ENCODE assay signal across 30 cellular contexts in the genomic region with DNA sequence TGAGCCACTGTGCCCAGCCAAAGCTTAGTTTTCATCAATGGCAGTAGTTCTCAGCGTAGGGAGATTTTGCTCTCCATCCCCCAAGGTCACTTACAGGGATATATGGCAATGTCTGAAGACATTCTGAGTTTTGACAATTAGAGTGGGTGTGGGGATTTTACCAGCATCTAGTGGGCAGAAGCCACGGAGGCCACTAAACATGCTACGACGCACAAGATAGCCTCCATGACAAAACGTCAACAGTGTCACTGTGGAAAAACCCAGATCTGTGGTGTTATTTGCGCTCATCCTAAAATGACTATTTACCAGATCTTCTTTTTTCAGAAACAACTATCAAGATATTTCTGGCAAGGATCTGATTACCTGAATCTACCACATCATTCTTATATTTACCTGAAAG.
"Had no signal": no experiment of that assay in that cellular context is flagged by ENCODE, and none has a peak within 500 bp of the region (broad histone marks: within the 10 kb centered on the region; RNA-seq: fewer than 3 reads in every experiment).

No MANE protein-coding gene starts in this region.

- H3K27ac ChIP-seq: adrenal gland, cardiac muscle cell, colonic mucosa, epithelial cell of prostate, esophagus squamous epithelium, heart right ventricle, neutrophil, right lobe of liver, testis, transverse colon had no signal

- DNase-seq: activated CD4-positive, alpha-beta T cell treated with anti-CD3 and anti-CD28 coated beads for 1 hour; activated CD8-positive, alpha-beta memory T cell treated with anti-CD3 and anti-CD28 coated beads, Interleukin-2, amount 10 ng/mL, durations not matched to agents 7 days and 5 days; activated gamma-delta T cell treated with Interleukin-2 at 50 U/mL for 16 hours; adrenal gland; aorta; cerebellar nuclear complex; colonic mucosa; effector CD8-positive, alpha-beta T cell; esophagus squamous epithelium; foreskin melanocyte; heart right ventricle; naive B cell; nephron progenitor cell; right lobe of liver; SK-N-SH; stimulated activated naive CD4-positive, alpha-beta T cell; SW 1271; T1000; testis; transverse colon had no signal

- FAIRE-seq: endometrium, urothelium cell line had no signal

- H3K27ac Mint-ChIP-seq: activated CD8-positive, alpha-beta memory T cell treated with anti-CD3 and anti-CD28 coated beads, Interleukin-2, amount 10 ng/mL, durations not matched to agents 7 days and 5 days; activated naive CD4-positive, alpha-beta T cell treated with anti-CD3 and anti-CD28 coated beads, Interleukin-2, amount 50 U/mL, for 24 hours; activated T-helper 1 cell treated with anti-CD3 and anti-CD28 coated beads, Interleukin-12 subunit alpha, Interleukin-12 subunit beta, Interleukin-2, Interleukin-4 antibody, amounts not matched to agents 30 ng/mL and 10 ng/mL and 1 ng/mL, durations not matched to agents 14 hours and 24 hours and 36 hours; brain; mesothelial cell of epicardium; naive B cell; nephron progenitor cell; T-helper 1 cell treated with Interleukin-12 subunit alpha and Interleukin-12 subunit beta and Interleukin-4 antibody, amounts not matched to agents 30 μg/mL and 1 μg/mL, for 36 hours had no signal

- H3K9me3 Mint-ChIP-seq: activated naive CD4-positive, alpha-beta T cell treated with anti-CD3 and anti-CD28 coated beads, Interleukin-2, amount 50 U/mL, for 24 hours; activated T-helper 1 cell treated with anti-CD3 and anti-CD28 coated beads, Interleukin-12 subunit alpha, Interleukin-12 subunit beta, Interleukin-2, Interleukin-4 antibody, amounts not matched to agents 30 ng/mL and 10 ng/mL and 1 ng/mL, durations not matched to agents 14 hours and 24 hours and 36 hours; brain; mesothelial cell of epicardium; naive B cell; nephron progenitor cell; T-helper 1 cell treated with Interleukin-12 subunit alpha and Interleukin-12 subunit beta and Interleukin-4 antibody, amounts not matched to agents 30 μg/mL and 1 μg/mL, for 36 hours had no signal

- H3K4me3 Mint-ChIP-seq: activated CD8-positive, alpha-beta memory T cell treated with anti-CD3 and anti-CD28 coated beads, Interleukin-2, amount 10 ng/mL, durations not matched to agents 7 days and 5 days; activated naive CD4-positive, alpha-beta T cell treated with anti-CD3 and anti-CD28 coated beads, Interleukin-2, amount 50 U/mL, for 24 hours; activated T-helper 1 cell treated with anti-CD3 and anti-CD28 coated beads, Interleukin-12 subunit alpha, Interleukin-12 subunit beta, Interleukin-2, Interleukin-4 antibody, amounts not matched to agents 30 ng/mL and 10 ng/mL and 1 ng/mL, durations not matched to agents 14 hours and 24 hours and 36 hours; brain; mesothelial cell of epicardium; naive B cell; nephron progenitor cell; T-helper 1 cell treated with Interleukin-12 subunit alpha and Interleukin-12 subunit beta and Interleukin-4 antibody, amounts not matched to agents 30 μg/mL and 1 μg/mL, for 36 hours had no signal

- H3K27me3 ChIP-seq: adrenal gland, cardiac muscle cell, colonic mucosa, esophagus squamous epithelium, heart right ventricle, neutrophil, right lobe of liver, testis, transverse colon had no signal

- H3K36me3 ChIP-seq: adrenal gland, colonic mucosa, neutrophil, transverse colon had no signal

- H3K4me3 ChIP-seq: adrenal gland, cardiac muscle cell, colonic mucosa, esophagus squamous epithelium, heart right ventricle, right lobe of liver, testis, transverse colon had no signal

- H3K36me3 Mint-ChIP-seq: activated CD8-positive, alpha-beta memory T cell treated with anti-CD3 and anti-CD28 coated beads, Interleukin-2, amount 10 ng/mL, durations not matched to agents 7 days and 5 days had no signal

- H3K9ac ChIP-seq: SK-N-SH had no signal

- H3K4me2 ChIP-seq: SK-N-SH had no signal

- ATAC-seq: activated CD8-positive, alpha-beta memory T cell treated with anti-CD3 and anti-CD28 coated beads, Interleukin-2, amount 10 ng/mL, durations not matched to agents 7 days and 5 days; heart right ventricle; right lobe of liver had no signal

- H3K9me3 ChIP-seq: adrenal gland, colonic mucosa, esophagus squamous epithelium, heart right ventricle, neutrophil, right lobe of liver, SK-N-SH, testis, transverse colon had no signal

- H3K27me3 Mint-ChIP-seq: activated CD8-positive, alpha-beta memory T cell treated with anti-CD3 and anti-CD28 coated beads, Interleukin-2, amount 10 ng/mL, durations not matched to agents 7 days and 5 days; activated naive CD4-positive, alpha-beta T cell treated with anti-CD3 and anti-CD28 coated beads, Interleukin-2, amount 50 U/mL, for 24 hours; brain had no signal

- H3K4me1 ChIP-seq: colonic mucosa, right lobe of liver, transverse colon had no signal
